In genomic region chr4:148438047-148438446, GRCh38 we compare ENCODE assay signal across 25 cellular contexts. TPM values are rescaled to one million over a fixed set of nuclear protein-coding genes. Genes with fewer than 3 reads are reported as not detected.
DNase-seq lines count a peak whose midpoint lies in the region; ATAC-seq, FAIRE-seq and TF ChIP-seq lines count a peak whose summit lies in the region.
"Had no signal": no experiment of that assay in that cellular context is flagged by ENCODE, and none has a peak within 500 bp of the region (broad histone marks: within the 10 kb centered on the region; RNA-seq: fewer than 3 reads in every experiment).

No MANE protein-coding gene starts in this region.

- CTCF ChIA-PET in HepG2 (lab: Yijun Ruan, JAX; ENCODE audit: low intra/inter-chr PET ratio, low total read pairs): no interaction called here

- FAIRE-seq in HepG2 (lab: Jason Lieb, UNC): no peak
- FAIRE-seq: H54 had no signal

- H3K9me3 ChIP-seq in right lobe of liver (no peaks in the 10 kb centered on the region), HepG2 (ENCODE audit: low read length) (no peaks in the 10 kb centered on the region), RWPE2 (ENCODE audit: severe bottlenecking) (no peaks in the 10 kb centered on the region), gastrocnemius medialis (no peaks in the 10 kb centered on the region)

- BruUV-seq in HepG2 (replicated peaks; lab: Mats Ljungman, UMichigan): no TSS peak

- in situ Hi-C loops in HepG2 (cut with HindIII; ENCODE audit: extremely low pct_ligation_motif_present, low pct_unique_long_range_greater_than_20kb): no loop called here
- in situ Hi-C loops in gastrocnemius medialis (cut with MboI; ENCODE audit: low sequenced_read_pairs in 4 of 4): loop anchor here in 1 of 4 donors (25.0 kb wide), 1 partner anchor 99 kb away; no protein-coding TSS in a partner anchor

- DNase-seq in right lobe of liver: no peak
- no peak for DNase-seq in HepG2 (ENCODE audit: low spot score)
- no peak for DNase-seq in RWPE2 (ENCODE audit: low spot score)
- DNase-seq in epithelial cell of proximal tubule (ENCODE audit: low read depth): no peak
- no peak for DNase-seq in retinal pigment epithelial cell (ENCODE audit: low read depth)
- DNase-seq in gastrocnemius medialis: no peak
- DNase-seq in NOMO-1 (lab: John Stamatoyannopoulos, UW; ENCODE audit: unreplicated experiment in 2 of 2): no peak
- DNase-seq: 8988T; AML-193; C1 segment of cervical spinal cord; Calu3; CD8-positive, alpha-beta memory T cell; GF-D8; HFFc6; MV-4-11; NCI-H1105 treated with DMSO at 0.1 percent for 48 hours; NCI-H2029 treated with DMSO at 0.1 percent for 48 hours; NCI-H226; NCI-H524; NCI-H774; NK-92 treated with Interleukin-12 subunit alpha and Interleukin-12 subunit beta, amount 100 ng/mL, for 24 hours; SHP77 had no signal

- H3K4me3 ChIP-seq in right lobe of liver (no peak overlapping the region), HepG2 (replicated peaks in 1 of 3; ENCODE audit: insufficient read depth in 1 of 3, low read depth in 2 of 3, low read length in 3 of 3) (no peak overlapping the region), RWPE2 (ENCODE audit: severe bottlenecking) (no peak overlapping the region), epithelial cell of proximal tubule (ENCODE audit: low read depth, low read length) (no peak overlapping the region), retinal pigment epithelial cell (ENCODE audit: low read length) (no peak overlapping the region), gastrocnemius medialis (no peak overlapping the region)

- H3K27me3 ChIP-seq in right lobe of liver (no peaks in the 10 kb centered on the region), HepG2 (ENCODE audit: control insufficient read depth in 1 of 2, insufficient read depth in 2 of 2, low read length in 2 of 2) (peaks cover 0 to 16% of the 10 kb centered on the region in 2 experiments; a peak in 3 of 5 replicates), RWPE2 (ENCODE audit: insufficient read depth, poor library complexity, severe bottlenecking) (peaks cover 25% of the 10 kb centered on the region), gastrocnemius medialis (no peaks in the 10 kb centered on the region)

- H3K9ac ChIP-seq in HepG2 (ENCODE audit: insufficient read depth, low read depth, low read length): no peak overlapping the region
- H3K9ac ChIP-seq: KMS-11 had no signal

- H3K36me3 ChIP-seq in right lobe of liver (no peaks in the 10 kb centered on the region), HepG2 (replicated peaks in 1 of 2; ENCODE audit: control insufficient read depth in 1 of 2, insufficient read depth in 2 of 2, low read length in 2 of 2) (no peaks in the 10 kb centered on the region), RWPE2 (ENCODE audit: low read depth) (no peaks in the 10 kb centered on the region), gastrocnemius medialis (no peaks in the 10 kb centered on the region)

- H4K20me1 ChIP-seq in HepG2 (ENCODE audit: insufficient read depth, low read length): no peaks in the 10 kb centered on the region

- intact Hi-C loops in right lobe of liver (cut with DNase I) (no loop called here), HepG2 (cut with micrococcal nuclease; ENCODE audit: unreplicated experiment) (no loop called here), gastrocnemius medialis (cut with DNase I; ENCODE audit: low total_unique reads) (no loop called here)

- H2AFZ ChIP-seq in HepG2 (ENCODE audit: low read length): no peak overlapping the region

- WGBS in right lobe of liver (ENCODE audit: insufficient coverage, low coverage, low lambda C conversion rate, missing lambda C conversion rate): 35% methylated on average over 2 of the region's 2 CpGs
- 10% methylated on average over 2 of the region's 2 CpGs for WGBS in HepG2 (ENCODE audit: low lambda C conversion rate)

- TF ChIP-seq RAD21 in HepG2 (CRISPR knock-in tag; IDR thresholded peaks at IDR 0.05): no peak

- TF ChIP-seq CTCF in right lobe of liver (IDR thresholded peaks at IDR 0.05): no peak
- TF ChIP-seq CTCF in HepG2 (CRISPR knock-in tag; IDR thresholded peaks at IDR 0.05): no peak
- TF ChIP-seq CTCF in RWPE2 (IDR thresholded peaks at IDR 0.05; ENCODE audit: poor library complexity, severe bottlenecking): peak; percentile 23
- peak; percentile 30 for TF ChIP-seq CTCF in epithelial cell of proximal tubule (conservative IDR thresholded peaks at IDR 0.05; ENCODE audit: low read depth, low read length)
- peak; percentile 10 for TF ChIP-seq CTCF in retinal pigment epithelial cell (conservative IDR thresholded peaks at IDR 0.05; ENCODE audit: low read depth, low read length)
- TF ChIP-seq CTCF in gastrocnemius medialis (IDR thresholded peaks at IDR 0.05 in 4 of 5, conservative IDR thresholded peaks at IDR 0.05 in 1 of 5): no peak

- H3K4me2 ChIP-seq in HepG2 (ENCODE audit: low read depth, low read length): no peak overlapping the region
- H3K4me2 ChIP-seq: KMS-11 had no signal

- peak overlapping the region in 2 of 3 donors; percentile 52 to 61 for H3K27ac ChIP-seq in right lobe of liver
- H3K27ac ChIP-seq in HepG2 (ENCODE audit: extremely low read length, insufficient read depth, low read length): no peak overlapping the region
- H3K27ac ChIP-seq in RWPE2 (ENCODE audit: poor library complexity, severe bottlenecking): no peak overlapping the region
- H3K27ac ChIP-seq in gastrocnemius medialis: no peak overlapping the region
- H3K27ac ChIP-seq: KMS-11 had no signal

- ATAC-seq in right lobe of liver (no peak), HepG2 (no peak), RWPE2 (ENCODE audit: low read depth) (no peak), gastrocnemius medialis (no peak), GM19452 (IDR thresholded peaks at IDR 0.05; ENCODE audit: unreplicated experiment) (no peak)

- H3K4me1 ChIP-seq in right lobe of liver: peaks cover 0 to 37% (median 10%) of the 10 kb centered on the region in 4 donors
- H3K4me1 ChIP-seq in HepG2 (ENCODE audit: insufficient read depth, low read length): peaks cover 13% of the 10 kb centered on the region; the same call in 1 of the 2 replicates
- H3K4me1 ChIP-seq in RWPE2 (ENCODE audit: insufficient read depth, poor library complexity, severe bottlenecking): no peaks in the 10 kb centered on the region
- H3K4me1 ChIP-seq in gastrocnemius medialis: peaks cover 24 to 60% of the 10 kb centered on the region in 2 donors

- no peaks in the 10 kb centered on the region for H3K79me2 ChIP-seq in HepG2 (ENCODE audit: insufficient read depth, low read length)

- TF ChIP-seq EP300 in HepG2 (IDR thresholded peaks at IDR 0.05; ENCODE audit: low read depth in 2 of 2, low read length in 2 of 2): no peak
- TF ChIP-seq EP300 in HepG2 (CRISPR knock-in tag; IDR thresholded peaks at IDR 0.05; ENCODE audit: borderline replicate concordance): no peak

- TF ChIP-seq POLR2A in right lobe of liver (IDR thresholded peaks at IDR 0.05) (no peak), HepG2 (IDR thresholded peaks at IDR 0.05; ENCODE audit: insufficient read depth in 1 of 2, low read depth in 2 of 2, low read length in 2 of 2) (no peak), gastrocnemius medialis (IDR thresholded peaks at IDR 0.05) (no peak)

- POLR2A ChIA-PET in HepG2 (lab: Yijun Ruan, JAX): no interaction called here

TF ChIP-seq in HepG2, 621 proteins besides CTCF, POLR2A, EP300 and RAD21 (continues in another document):
- TF ChIP-seq ZNF17 (CRISPR knock-in tag; IDR thresholded peaks at IDR 0.05) (no peak), HOXA7 (CRISPR knock-in tag; IDR thresholded peaks at IDR 0.05) (no peak), ZNF629 (CRISPR knock-in tag; conservative IDR thresholded peaks at IDR 0.05) (no peak), ZNF234 (CRISPR knock-in tag; conservative IDR thresholded peaks at IDR 0.05) (no peak), PCBP2 (optimal IDR thresholded peaks at IDR 0.05; ENCODE audit: low read depth, low read length, poor library complexity, severe bottlenecking) (no peak), ZNF556 (CRISPR knock-in tag; IDR thresholded peaks at IDR 0.05; ENCODE audit: borderline replicate concordance) (no peak), HOXA3 (CRISPR knock-in tag; IDR thresholded peaks at IDR 0.05) (no peak), NCOA2 (CRISPR knock-in tag; IDR thresholded peaks at IDR 0.05) (no peak), TCF7L2 (IDR thresholded peaks at IDR 0.05; ENCODE audit: low read depth, low read length) (no peak), JARID2 (CRISPR knock-in tag; IDR thresholded peaks at IDR 0.05; ENCODE audit: insufficient replicate concordance) (no peak)
- TF ChIP-seq, protein P1, sequence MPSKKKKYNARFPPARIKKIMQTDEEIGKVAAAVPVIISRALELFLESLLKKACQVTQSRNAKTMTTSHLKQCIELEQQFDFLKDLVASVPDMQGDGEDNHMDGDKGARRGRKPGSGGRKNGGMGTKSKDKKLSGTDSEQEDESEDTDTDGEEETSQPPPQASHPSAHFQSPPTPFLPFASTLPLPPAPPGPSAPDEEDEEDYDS (CRISPR knock-in tag; IDR thresholded peaks at IDR 0.05): no peak

RNA-seq across cellular contexts. Expression of gene NR3C2, which starts 4.2 kb away (rescaled TPM):
- total RNA-seq in right lobe of liver: 10 to 100 TPM in 3 of 6 experiments, 1 to 10 TPM in 3; 4.8 to 15.9 (median 8.9) TPM
- total RNA-seq in HepG2 (2016; rRNA removed; fragmentation: Illumina TruSeq; extraction: Trizol): 0.32 and 0.46 TPM in 2 replicates
- 0.30 and 0.44 TPM in 2 replicates for total RNA-seq in HepG2 (2016; cell fraction: cytosol; rRNA removed; fragmentation: Illumina TruSeq; extraction: Trizol; ENCODE audit: low read depth)
- 0.25 and 0.37 TPM in 2 replicates for total RNA-seq in HepG2 (2016; cell fraction: insoluble cytoplasmic fraction; rRNA removed; fragmentation: Illumina TruSeq; extraction: Trizol)
- 0.25 and 0.45 TPM in 2 replicates for total RNA-seq in HepG2 (2016; cell fraction: membrane; rRNA removed; fragmentation: Illumina TruSeq; extraction: Trizol)
- 1.1 and 1.6 TPM in 2 replicates for total RNA-seq in HepG2 (2016; cell fraction: nucleus; rRNA removed; fragmentation: Illumina TruSeq; extraction: Trizol)
- polyA plus RNA-seq in HepG2 (2011; rRNA removed): 0.20 and 0.26 TPM in 2 replicates
- polyA plus RNA-seq in HepG2 (2011; cell fraction: cytosol; rRNA removed): 0.09 and 0.21 TPM in 2 replicates
- polyA plus RNA-seq in HepG2 (2011; cell fraction: nucleus; rRNA removed): 0.29 and 0.50 TPM in 2 replicates
- polyA plus RNA-seq in HepG2 (2012): 0.21 and 0.32 TPM in 2 replicates
- polyA plus RNA-seq in HepG2 (2016; cell fraction: cytosol; fragmentation: Illumina TruSeq; extraction: Trizol; ENCODE audit: low read depth): not detected in 2 replicates
- 0.39 and 0.41 TPM in 2 replicates for polyA plus RNA-seq in HepG2 (2016; cell fraction: insoluble cytoplasmic fraction; fragmentation: Illumina TruSeq; extraction: Trizol; ENCODE audit: low read depth)
- polyA plus RNA-seq in HepG2 (2016; cell fraction: membrane; fragmentation: Illumina TruSeq; extraction: Trizol; ENCODE audit: low read depth): 0.08 and 0.16 TPM in 2 replicates
- 0.16 and 0.33 TPM in 2 replicates for polyA plus RNA-seq in HepG2 (2016; cell fraction: nucleus; fragmentation: Illumina TruSeq; extraction: Trizol; ENCODE audit: insufficient read depth, low read depth)
- 0.19 and 1.1 TPM in 2 replicates for polyA minus RNA-seq in HepG2 (2011; rRNA and poly(A)+ RNA removed; ENCODE audit: low replicate concordance)
- polyA minus RNA-seq in HepG2 (2011; cell fraction: cytosol; rRNA and poly(A)+ RNA removed): 0.18 and 1.6 TPM in 2 replicates
- 3.0 and 3.7 TPM in 2 replicates for polyA minus RNA-seq in HepG2 (2011; cell fraction: nucleus; rRNA and poly(A)+ RNA removed)
- total RNA-seq in epithelial cell of proximal tubule: 0.98 and 1.5 TPM in 2 replicates
- total RNA-seq in gastrocnemius medialis: 10 to 100 TPM in 1 of 4 donors, 1 to 10 TPM in 3; 5.6 to 10.4 (median 8.1) TPM

Comparison
In these comparisons a context has a peak if more than half of its experiments do, and no peak if none do; other contexts are left out.
1. H3K27ac ChIP-seq: peak in right lobe of liver (2 of 3); none in HepG2 (single experiment), RWPE2 (single experiment) and gastrocnemius medialis (0 of 4).
2. CTCF ChIP-seq: peak in RWPE2 (single experiment), epithelial cell of proximal tubule (single experiment) and retinal pigment epithelial cell (single experiment); none in right lobe of liver (0 of 4), HepG2 (single experiment) and gastrocnemius medialis (0 of 5).